ENCODE assay signal across 19 cellular contexts in genomic region chr6:57342148-57342669, GRCh38.
"Had no signal": no experiment of that assay in that cellular context is flagged by ENCODE, and none has a peak within 500 bp of the region (broad histone marks: within the 10 kb centered on the region; RNA-seq: fewer than 3 reads in every experiment).

No MANE protein-coding gene starts in this region.

- ATAC-seq: naive thymus-derived CD4-positive, alpha-beta T cell; natural killer cell treated with Interleukin-12 subunit alpha and Interleukin-12 subunit beta and Interleukin-15 and Interleukin-18, amount 100 ng/mL, for 72 hours; right lobe of liver had no signal

- H3K4me3 Mint-ChIP-seq: immature natural killer cell; mesothelial cell of epicardium; naive thymus-derived CD4-positive, alpha-beta T cell; natural killer cell treated with Interleukin-12 subunit alpha and Interleukin-12 subunit beta and Interleukin-15 and Interleukin-18, amount 100 ng/mL, for 72 hours; stimulated activated naive CD8-positive, alpha-beta T cell treated with anti-CD3 and anti-CD28 coated beads, Interleukin-15, Interleukin-2, amounts not matched to agents 100 ng/mL and 50 ng/mL, for 24 hours; type B pancreatic cell had no signal

- H3K4me1 Mint-ChIP-seq: mesothelial cell of epicardium had no signal

- H3K36me3 Mint-ChIP-seq: immature natural killer cell had no signal

- H3K27me3 Mint-ChIP-seq: naive thymus-derived CD4-positive, alpha-beta T cell; natural killer cell treated with Interleukin-12 subunit alpha and Interleukin-12 subunit beta and Interleukin-15 and Interleukin-18, amount 100 ng/mL, for 72 hours; progenitor cell of endocrine pancreas; stimulated activated naive CD8-positive, alpha-beta T cell treated with anti-CD3 and anti-CD28 coated beads, Interleukin-15, Interleukin-2, amounts not matched to agents 100 ng/mL and 50 ng/mL, for 24 hours; type B pancreatic cell had no signal

- H3K27ac Mint-ChIP-seq: immature natural killer cell; mesothelial cell of epicardium; natural killer cell treated with Interleukin-12 subunit alpha and Interleukin-12 subunit beta and Interleukin-15 and Interleukin-18, amount 100 ng/mL, for 72 hours; progenitor cell of endocrine pancreas; stimulated activated naive CD8-positive, alpha-beta T cell treated with anti-CD3 and anti-CD28 coated beads, Interleukin-15, Interleukin-2, amounts not matched to agents 100 ng/mL and 50 ng/mL, for 24 hours; type B pancreatic cell had no signal

- DNase-seq: hypothalamus; immature natural killer cell; kidney; left ventricle myocardium inferior; mesendoderm; naive thymus-derived CD4-positive, alpha-beta T cell; ovary; right lobe of liver; stimulated activated CD4-positive, alpha-beta T cell treated with anti-CD3 and anti-CD28 coated beads, Interleukin-12 subunit alpha, Interleukin-12 subunit beta, amount 100 ng/mL, for 4 hours; stimulated activated CD4-positive, alpha-beta T cell treated with anti-CD3 and anti-CD28 coated beads, Interleukin-15, amount 100 ng/mL, for 24 hours; stimulated activated CD4-positive, alpha-beta T cell treated with anti-CD3 and anti-CD28 coated beads, Interleukin-2, amount 100 ng/mL, for 24 hours; stimulated activated CD4-positive, alpha-beta T cell treated with anti-CD3 and anti-CD28 coated beads, Interleukin-4, amount 100 ng/mL, for 1 hour; stimulated activated naive CD4-positive, alpha-beta T cell; uterus had no signal
